13 cellular contexts compared by ENCODE assay signal in genomic region chr5:56615750-56616149, GRCh38.
DNase-seq lines count a peak whose midpoint lies in the region; ATAC-seq, FAIRE-seq and TF ChIP-seq lines count a peak whose summit lies in the region.
"Had no signal": no experiment of that assay in that cellular context is flagged by ENCODE, and none has a peak within 500 bp of the region (broad histone marks: within the 10 kb centered on the region; RNA-seq: fewer than 3 reads in every experiment).

No MANE protein-coding gene starts in this region.

- H3K27ac ChIP-seq in ACC112 (ENCODE audit: low read depth, low read length) = no peak overlapping the region
- H3K27ac ChIP-seq: KMS-11 had no signal

- no peak overlapping the region for H3K4me3 Mint-ChIP-seq in memory B cell

- in situ Hi-C loops in G401 (cut with HindIII; ENCODE audit: low sequenced_read_pairs) = no loop called here

- H3K27me3 Mint-ChIP-seq in memory B cell = no peaks in the 10 kb centered on the region

- no peak overlapping the region for H3K4me3 ChIP-seq in ACC112 (ENCODE audit: low read depth, low read length)
- H3K4me3 ChIP-seq in choroid plexus epithelial cell (ENCODE audit: low read depth, low read length) = no peak overlapping the region

- no peak for ATAC-seq in memory B cell (ENCODE audit: low read depth)
- ATAC-seq in HG03025 (IDR thresholded peaks at IDR 0.05; ENCODE audit: low FRiP score, unreplicated experiment) = no peak

- peaks cover 40% of the 10 kb centered on the region for H3K4me1 Mint-ChIP-seq in memory B cell

- H3K36me3 ChIP-seq in ACC112 (ENCODE audit: insufficient read depth, low read length) = no peaks in the 10 kb centered on the region

- peaks cover 19% of the 10 kb centered on the region for H3K36me3 Mint-ChIP-seq in memory B cell

- H3K9me3 Mint-ChIP-seq in memory B cell = peaks cover 16% of the 10 kb centered on the region

- peak overlapping the region; percentile 82 for H3K27ac Mint-ChIP-seq in memory B cell

- DNase-seq in G401 (ENCODE audit: low spot score) (peak; percentile 13), choroid plexus epithelial cell (ENCODE audit: low read depth) (peak; percentile 16), memory B cell (ENCODE audit: low spot score in 2 of 2) (no peak), GM19239 (ENCODE audit: insufficient read length, low spot score) (no peak), SW 1271 (lab: John Stamatoyannopoulos, UW) (no peak), Ammon's horn (ENCODE audit: low spot score) (no peak)
- DNase-seq: amygdala; NCI-H2081 treated with DMSO at 0.1 percent for 48 hours; stimulated activated CD4-positive, alpha-beta T cell treated with anti-CD3 and anti-CD28 coated beads, Interleukin-15, amount 100 ng/mL, for 24 hours had no signal

- peak overlapping the region; percentile 9 for H2AFZ ChIP-seq in ACC112 (ENCODE audit: low read length, unreplicated experiment)

- FAIRE-seq in GM19239 (lab: Jason Lieb, UNC) = no peak
- FAIRE-seq: H54 had no signal

- H3K4me1 ChIP-seq in ACC112 (ENCODE audit: control insufficient read depth, insufficient read depth, low read length, unreplicated experiment) = peaks cover 2% of the 10 kb centered on the region

- H3K27me3 ChIP-seq in ACC112 (ENCODE audit: insufficient read depth, low read length) = no peaks in the 10 kb centered on the region

- TF ChIP-seq CTCF in choroid plexus epithelial cell (conservative IDR thresholded peaks at IDR 0.05; ENCODE audit: low read depth, low read length) = no peak

- H3K79me2 ChIP-seq in ACC112 (ENCODE audit: control insufficient read depth, insufficient read depth, low read length, unreplicated experiment) = no peaks in the 10 kb centered on the region

Comparison
In these comparisons a context has a peak if more than half of its experiments do, and no peak if none do; other contexts are left out.
1. DNase-seq: peak in G401 (single experiment) and choroid plexus epithelial cell (single experiment); none in memory B cell (0 of 2), GM19239 (single experiment), SW 1271 (0 of 2) and Ammon's horn (single experiment).